Comparison of ENCODE assay signal across 8 cellular contexts in genomic region chrX:46903458-46904242, GRCh38. TPM values are rescaled to one million over a fixed set of nuclear protein-coding genes. Genes with fewer than 3 reads are reported as not detected.
DNase-seq lines count a peak whose midpoint lies in the region; ATAC-seq and TF ChIP-seq lines count a peak whose summit lies in the region.

No MANE protein-coding gene starts in this region.

- no peaks in the 10 kb centered on the region for H3K79me2 ChIP-seq in trophoblast cell (ENCODE audit: control insufficient read depth, insufficient read depth, low read length, poor library complexity)

- DNase-seq in GM04504 (ENCODE audit: low read depth) (peak; percentile 40), HFF-Myc (ENCODE audit: extremely low read depth, low read depth) (peak; percentile 24), MV-4-11 (lab: John Stamatoyannopoulos, UW) (peak; percentile 42), SK-MEL-5 (ENCODE audit: low read depth, low spot score) (peak; percentile 83), adipocyte (ENCODE audit: low read depth) (peak; percentile 82), heart right ventricle (peak; percentile 70 to 77), trophoblast cell (peak; percentile 57 to 69)

- H3K79me1 ChIP-seq in trophoblast cell (ENCODE audit: low read length): no peaks in the 10 kb centered on the region

- no peak overlapping the region for H3K14ac ChIP-seq in trophoblast cell (ENCODE audit: low read length)

- H3K9ac ChIP-seq in adipocyte (ENCODE audit: low read length) (no peak overlapping the region), trophoblast cell (ENCODE audit: low read length) (no peak overlapping the region)

- no peak overlapping the region for H3K18ac ChIP-seq in trophoblast cell (ENCODE audit: low read length)

- intact Hi-C loops in heart right ventricle (cut with DNase I): loop anchor here in 9 of 10 donors (1.0 to 10.0 kb wide), 9 partner anchors 71 to 191 kb away; no protein-coding TSS in a partner anchor

- H3K4me3 ChIP-seq in HFF-Myc (replicated peaks; ENCODE audit: low read depth, low read length) (peak overlapping the region; percentile 37), adipocyte (ENCODE audit: low read length) (peak overlapping the region; percentile 71), heart right ventricle (peak overlapping the region in 9 of 10 donors; percentile 28 to 56 (median 45)), trophoblast cell (ENCODE audit: low read depth, low read length) (peak overlapping the region; percentile 57)

- H3K23ac ChIP-seq in trophoblast cell (ENCODE audit: low read length): no peak overlapping the region

- peak overlapping the region; percentile 91 for H3K4me2 ChIP-seq in trophoblast cell (ENCODE audit: low read length)

- no peak overlapping the region for H3K4ac ChIP-seq in trophoblast cell (ENCODE audit: low read depth, low read length)

- no peak overlapping the region for H3K27ac ChIP-seq in heart right ventricle
- no peak overlapping the region for H3K27ac ChIP-seq in trophoblast cell (ENCODE audit: low read depth, low read length)

- no peak overlapping the region for H4K8ac ChIP-seq in trophoblast cell (ENCODE audit: low read depth, low read length)

- no peak overlapping the region for H2BK5ac ChIP-seq in trophoblast cell (ENCODE audit: low read depth, low read length, poor library complexity)

- H3K4me1 ChIP-seq in adipocyte (ENCODE audit: control insufficient read depth, insufficient read depth, low read length) (no peaks in the 10 kb centered on the region), heart right ventricle (peaks cover 0 to 12% (median 0%) of the 10 kb centered on the region in 9 donors), trophoblast cell (ENCODE audit: control insufficient read depth in 1 of 2, insufficient read depth in 2 of 2, low read length in 2 of 2) (no peaks in the 10 kb centered on the region)

- no peak overlapping the region for H2AFZ ChIP-seq in trophoblast cell (ENCODE audit: insufficient read depth, low read length, poor library complexity)

- no peak overlapping the region for H2BK12ac ChIP-seq in trophoblast cell (ENCODE audit: low read length)

- peak; percentile 64 for TF ChIP-seq CTCF in HFF-Myc (IDR thresholded peaks at IDR 0.05; ENCODE audit: low read depth, low read length, missing control alignments)
- TF ChIP-seq CTCF in heart right ventricle (IDR thresholded peaks at IDR 0.05): peak; percentile 26 to 77 (median 62)

- H3K9me3 ChIP-seq in adipocyte (ENCODE audit: control insufficient read depth, low read length): no peaks in the 10 kb centered on the region
- no peaks in the 10 kb centered on the region for H3K9me3 ChIP-seq in heart right ventricle
- no peaks in the 10 kb centered on the region for H3K9me3 ChIP-seq in trophoblast cell (ENCODE audit: insufficient read depth, low read depth, low read length)

- H2BK120ac ChIP-seq in trophoblast cell (ENCODE audit: insufficient read depth, low read length, poor library complexity): no peak overlapping the region

- H3K36me3 ChIP-seq in adipocyte (ENCODE audit: control insufficient read depth, insufficient read depth, low read length, severe bottlenecking): no peaks in the 10 kb centered on the region
- H3K36me3 ChIP-seq in heart right ventricle: no peaks in the 10 kb centered on the region
- no peaks in the 10 kb centered on the region for H3K36me3 ChIP-seq in trophoblast cell (ENCODE audit: control insufficient read depth in 1 of 2, insufficient read depth in 2 of 2, low read length in 2 of 2)

- no peak overlapping the region for H4K12ac ChIP-seq in trophoblast cell (ENCODE audit: low read depth, low read length)

- WGBS in heart right ventricle, 2 donors: 0% methylated on average over 14 of the region's 14 CpGs
- no CpG with 5 or more reads among the region's 14 CpGs for WGBS in trophoblast cell (ENCODE audit: extremely low coverage, insufficient coverage, insufficient read length)

- in situ Hi-C loops in SK-MEL-5 (cut with HindIII; ENCODE audit: low pct_unique_long_range_greater_than_20kb, low sequenced_read_pairs): no loop called here

- no peak overlapping the region for H4K91ac ChIP-seq in trophoblast cell (ENCODE audit: low read depth, low read length)

- H3K27me3 ChIP-seq in adipocyte (replicated peaks; ENCODE audit: control insufficient read depth, insufficient read depth, low read length) (peaks cover 15% of the 10 kb centered on the region), heart right ventricle (peaks cover 0 to 76% (median 0%) of the 10 kb centered on the region in 7 donors), trophoblast cell (ENCODE audit: insufficient read depth, low read length) (no peaks in the 10 kb centered on the region)

- ATAC-seq in heart right ventricle (peak; percentile 95 to 99 (median 98)), HG03457 (IDR thresholded peaks at IDR 0.05; ENCODE audit: unreplicated experiment) (no peak)

- H2AK5ac ChIP-seq in trophoblast cell (ENCODE audit: low read length): no peak overlapping the region

RNA-seq across cellular contexts. Expression of gene JADE3, which starts 8.6 kb away (rescaled TPM):
- total RNA-seq in SK-MEL-5 (2014; rRNA removed; shearing (Covaris generic)): 9.0 and 9.4 TPM in 2 replicates
- polyA plus RNA-seq in SK-MEL-5 (2015; cell fraction: cytosol; rRNA removed): 7.9 and 9.6 TPM in 2 replicates
- polyA plus RNA-seq in SK-MEL-5 (2015; cell fraction: nucleus; rRNA removed): 6.7 and 6.8 TPM in 2 replicates
- total RNA-seq in heart right ventricle: 1 to 10 TPM; 4.5 to 8.7 (median 6.4) TPM
- polyA plus RNA-seq in heart right ventricle: 1 to 10 TPM; 1.6 to 1.9 TPM
- 15.6 and 15.7 TPM in 2 replicates for polyA plus RNA-seq in trophoblast cell (2013)

Comparison
In these comparisons a context has a peak if more than half of its experiments do, and no peak if none do; other contexts are left out.
1. DNase-seq: peak in every context shown above with its lines; median percentile 83 in SK-MEL-5; 82 in adipocyte; 74 in heart right ventricle; 63 in trophoblast cell; 42 in MV-4-11; 40 in GM04504; 24 in HFF-Myc.